1 cellular context compared by ENCODE assay signal in the genomic region with DNA sequence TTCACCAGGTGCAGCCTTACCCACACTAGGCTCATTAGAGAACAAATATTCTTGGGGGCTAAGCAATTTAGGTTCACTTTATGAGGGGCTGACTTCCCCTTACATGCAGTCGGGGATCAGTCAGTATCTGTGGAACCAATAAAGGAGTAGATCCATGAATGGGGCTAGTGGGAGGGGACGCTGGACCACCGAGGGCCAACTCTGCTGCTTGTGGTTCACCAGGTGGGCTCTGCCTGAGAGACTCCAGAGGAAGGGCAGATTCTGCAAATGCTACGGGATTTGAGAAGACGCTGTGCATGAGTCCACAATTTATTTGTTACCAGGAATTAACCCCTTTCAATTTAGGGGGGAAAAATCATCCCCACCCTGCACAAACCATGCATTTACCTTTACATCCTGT.
TF ChIP-seq lines count a peak whose summit lies in the region.

No MANE protein-coding gene starts in this region.

TF ChIP-seq in WTC11, 78 proteins besides CTCF, POLR2A, EP300 and RAD21 (continued from another document):
- TF ChIP-seq ZNF425 (CRISPR knock-in tag; conservative IDR thresholded peaks at IDR 0.05) (no peak), CBFB (CRISPR knock-in tag; IDR thresholded peaks at IDR 0.05; ENCODE audit: low read depth) (no peak), CREM (CRISPR knock-in tag; IDR thresholded peaks at IDR 0.05) (no peak), NFE2L1 (CRISPR knock-in tag; IDR thresholded peaks at IDR 0.05) (no peak), NR2C2 (CRISPR knock-in tag; IDR thresholded peaks at IDR 0.05) (no peak), ESRRA (CRISPR knock-in tag; IDR thresholded peaks at IDR 0.05; ENCODE audit: borderline replicate concordance) (no peak), FOXP1 (CRISPR knock-in tag; IDR thresholded peaks at IDR 0.05; ENCODE audit: borderline replicate concordance) (no peak), ZNF396 (CRISPR knock-in tag; IDR thresholded peaks at IDR 0.05; ENCODE audit: borderline replicate concordance) (no peak), FOXJ3 (CRISPR knock-in tag; IDR thresholded peaks at IDR 0.05; ENCODE audit: borderline replicate concordance) (no peak), ZNF671 (CRISPR knock-in tag; IDR thresholded peaks at IDR 0.05) (no peak), CDX4 (CRISPR knock-in tag; IDR thresholded peaks at IDR 0.05; ENCODE audit: borderline replicate concordance) (no peak), ATF6 (CRISPR knock-in tag; IDR thresholded peaks at IDR 0.05) (no peak), NR1H2 (CRISPR knock-in tag; IDR thresholded peaks at IDR 0.05) (no peak), ZBTB43 (CRISPR knock-in tag; IDR thresholded peaks at IDR 0.05) (no peak)
- TF ChIP-seq, protein P1, sequence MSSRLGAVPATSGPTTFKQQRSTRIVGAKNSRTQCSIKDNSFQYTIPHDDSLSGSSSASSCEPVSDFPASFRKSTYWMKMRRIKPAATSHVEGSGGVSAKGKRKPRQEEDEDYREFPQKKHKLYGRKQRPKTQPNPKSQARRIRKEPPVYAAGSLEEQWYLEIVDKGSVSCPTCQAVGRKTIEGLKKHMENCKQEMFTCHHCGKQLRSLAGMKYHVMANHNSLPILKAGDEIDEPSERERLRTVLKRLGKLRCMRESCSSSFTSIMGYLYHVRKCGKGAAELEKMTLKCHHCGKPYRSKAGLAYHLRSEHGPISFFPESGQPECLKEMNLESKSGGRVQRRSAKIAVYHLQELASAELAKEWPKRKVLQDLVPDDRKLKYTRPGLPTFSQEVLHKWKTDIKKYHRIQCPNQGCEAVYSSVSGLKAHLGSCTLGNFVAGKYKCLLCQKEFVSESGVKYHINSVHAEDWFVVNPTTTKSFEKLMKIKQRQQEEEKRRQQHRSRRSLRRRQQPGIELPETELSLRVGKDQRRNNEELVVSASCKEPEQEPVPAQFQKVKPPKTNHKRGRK (CRISPR knock-in tag; IDR thresholded peaks at IDR 0.05; ENCODE audit: borderline replicate concordance): no peak
